1 cellular context compared by ENCODE assay signal in the genomic region with DNA sequence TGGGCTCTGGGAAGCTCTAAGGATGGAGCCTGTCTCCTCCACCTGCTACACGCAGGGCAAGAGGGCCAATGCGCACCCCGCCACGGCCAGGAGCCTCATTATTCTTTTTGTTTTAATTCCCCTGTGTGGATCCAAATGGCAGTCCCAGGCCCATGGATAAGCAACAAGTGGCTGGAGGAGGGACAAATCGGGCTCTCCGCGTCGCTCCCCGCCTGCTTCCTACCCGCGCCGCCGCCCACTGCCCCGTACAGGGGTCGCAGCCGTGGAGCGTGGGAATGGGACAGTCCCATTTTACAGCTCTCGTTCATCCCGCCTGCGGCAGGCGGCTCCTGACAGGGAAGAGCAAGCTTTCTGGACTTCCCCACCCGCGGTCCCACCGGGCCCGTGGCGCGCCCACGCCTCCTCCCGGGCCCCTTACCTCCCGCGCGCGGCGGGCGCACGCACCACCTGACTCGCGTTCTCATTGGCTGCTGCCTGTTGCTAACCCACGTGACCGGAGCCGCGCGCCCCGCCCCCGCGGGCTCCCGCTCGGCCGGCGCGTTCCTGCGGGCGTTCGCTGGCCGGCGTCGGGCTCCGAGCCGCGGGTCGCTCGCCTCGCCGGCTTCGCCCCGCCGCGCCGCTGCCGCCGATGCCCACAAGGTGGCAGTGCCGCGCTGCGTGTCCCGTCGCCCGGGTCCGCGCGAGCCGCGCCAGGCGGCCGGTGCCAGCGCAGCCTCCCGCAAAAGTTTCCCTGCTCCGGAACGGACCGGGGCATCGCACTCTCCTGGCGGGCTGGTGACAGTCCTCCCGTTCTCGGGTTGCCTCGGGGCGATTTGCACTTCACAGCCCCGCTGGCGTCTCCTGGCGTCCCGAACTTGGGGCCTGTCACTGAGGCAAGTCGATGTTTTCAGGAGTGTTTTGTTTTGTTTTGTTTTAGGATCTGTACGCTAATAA.
TF ChIP-seq lines count a peak whose summit lies in the region.

No MANE protein-coding gene starts in this region.

TF ChIP-seq in WTC11, 78 proteins besides CTCF, POLR2A, EP300 and RAD21 (continued from another document):
- TF ChIP-seq, protein P1, sequence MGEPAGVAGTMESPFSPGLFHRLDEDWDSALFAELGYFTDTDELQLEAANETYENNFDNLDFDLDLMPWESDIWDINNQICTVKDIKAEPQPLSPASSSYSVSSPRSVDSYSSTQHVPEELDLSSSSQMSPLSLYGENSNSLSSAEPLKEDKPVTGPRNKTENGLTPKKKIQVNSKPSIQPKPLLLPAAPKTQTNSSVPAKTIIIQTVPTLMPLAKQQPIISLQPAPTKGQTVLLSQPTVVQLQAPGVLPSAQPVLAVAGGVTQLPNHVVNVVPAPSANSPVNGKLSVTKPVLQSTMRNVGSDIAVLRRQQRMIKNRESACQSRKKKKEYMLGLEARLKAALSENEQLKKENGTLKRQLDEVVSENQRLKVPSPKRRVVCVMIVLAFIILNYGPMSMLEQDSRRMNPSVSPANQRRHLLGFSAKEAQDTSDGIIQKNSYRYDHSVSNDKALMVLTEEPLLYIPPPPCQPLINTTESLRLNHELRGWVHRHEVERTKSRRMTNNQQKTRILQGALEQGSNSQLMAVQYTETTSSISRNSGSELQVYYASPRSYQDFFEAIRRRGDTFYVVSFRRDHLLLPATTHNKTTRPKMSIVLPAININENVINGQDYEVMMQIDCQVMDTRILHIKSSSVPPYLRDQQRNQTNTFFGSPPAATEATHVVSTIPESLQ (CRISPR knock-in tag; IDR thresholded peaks at IDR 0.05), result no peak
- TF ChIP-seq, protein P2, sequence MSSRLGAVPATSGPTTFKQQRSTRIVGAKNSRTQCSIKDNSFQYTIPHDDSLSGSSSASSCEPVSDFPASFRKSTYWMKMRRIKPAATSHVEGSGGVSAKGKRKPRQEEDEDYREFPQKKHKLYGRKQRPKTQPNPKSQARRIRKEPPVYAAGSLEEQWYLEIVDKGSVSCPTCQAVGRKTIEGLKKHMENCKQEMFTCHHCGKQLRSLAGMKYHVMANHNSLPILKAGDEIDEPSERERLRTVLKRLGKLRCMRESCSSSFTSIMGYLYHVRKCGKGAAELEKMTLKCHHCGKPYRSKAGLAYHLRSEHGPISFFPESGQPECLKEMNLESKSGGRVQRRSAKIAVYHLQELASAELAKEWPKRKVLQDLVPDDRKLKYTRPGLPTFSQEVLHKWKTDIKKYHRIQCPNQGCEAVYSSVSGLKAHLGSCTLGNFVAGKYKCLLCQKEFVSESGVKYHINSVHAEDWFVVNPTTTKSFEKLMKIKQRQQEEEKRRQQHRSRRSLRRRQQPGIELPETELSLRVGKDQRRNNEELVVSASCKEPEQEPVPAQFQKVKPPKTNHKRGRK (CRISPR knock-in tag; IDR thresholded peaks at IDR 0.05; ENCODE audit: borderline replicate concordance), result no peak
- TF ChIP-seq ATF1 (CRISPR knock-in tag; IDR thresholded peaks at IDR 0.05), result no peak
- TF ChIP-seq SMAD4 (CRISPR knock-in tag; IDR thresholded peaks at IDR 0.05), result no peak
- TF ChIP-seq ATF3 (CRISPR knock-in tag; conservative IDR thresholded peaks at IDR 0.05), result no peak
- TF ChIP-seq IRF2 (CRISPR knock-in tag; IDR thresholded peaks at IDR 0.05; ENCODE audit: borderline replicate concordance, low read depth), result no peak
- 0 out of 2 replicates have a peak, but pooled peaks have one; percentile 43 for TF ChIP-seq SMAD3 (CRISPR knock-in tag; IDR thresholded peaks at IDR 0.05; ENCODE audit: borderline replicate concordance)
- TF ChIP-seq EMX1 (CRISPR knock-in tag; IDR thresholded peaks at IDR 0.05), result no peak
- no peak for TF ChIP-seq ZMAT4 (CRISPR knock-in tag; IDR thresholded peaks at IDR 0.05)
- TF ChIP-seq, protein P3, sequence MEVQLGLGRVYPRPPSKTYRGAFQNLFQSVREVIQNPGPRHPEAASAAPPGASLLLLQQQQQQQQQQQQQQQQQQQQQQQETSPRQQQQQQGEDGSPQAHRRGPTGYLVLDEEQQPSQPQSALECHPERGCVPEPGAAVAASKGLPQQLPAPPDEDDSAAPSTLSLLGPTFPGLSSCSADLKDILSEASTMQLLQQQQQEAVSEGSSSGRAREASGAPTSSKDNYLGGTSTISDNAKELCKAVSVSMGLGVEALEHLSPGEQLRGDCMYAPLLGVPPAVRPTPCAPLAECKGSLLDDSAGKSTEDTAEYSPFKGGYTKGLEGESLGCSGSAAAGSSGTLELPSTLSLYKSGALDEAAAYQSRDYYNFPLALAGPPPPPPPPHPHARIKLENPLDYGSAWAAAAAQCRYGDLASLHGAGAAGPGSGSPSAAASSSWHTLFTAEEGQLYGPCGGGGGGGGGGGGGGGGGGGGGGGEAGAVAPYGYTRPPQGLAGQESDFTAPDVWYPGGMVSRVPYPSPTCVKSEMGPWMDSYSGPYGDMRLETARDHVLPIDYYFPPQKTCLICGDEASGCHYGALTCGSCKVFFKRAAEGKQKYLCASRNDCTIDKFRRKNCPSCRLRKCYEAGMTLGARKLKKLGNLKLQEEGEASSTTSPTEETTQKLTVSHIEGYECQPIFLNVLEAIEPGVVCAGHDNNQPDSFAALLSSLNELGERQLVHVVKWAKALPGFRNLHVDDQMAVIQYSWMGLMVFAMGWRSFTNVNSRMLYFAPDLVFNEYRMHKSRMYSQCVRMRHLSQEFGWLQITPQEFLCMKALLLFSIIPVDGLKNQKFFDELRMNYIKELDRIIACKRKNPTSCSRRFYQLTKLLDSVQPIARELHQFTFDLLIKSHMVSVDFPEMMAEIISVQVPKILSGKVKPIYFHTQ (CRISPR knock-in tag; IDR thresholded peaks at IDR 0.05), result no peak
- TF ChIP-seq FOXK1 (CRISPR knock-in tag; IDR thresholded peaks at IDR 0.05), result peak; percentile 56; the same call in 1 of the 2 replicates
- TF ChIP-seq NFATC4 (CRISPR knock-in tag; IDR thresholded peaks at IDR 0.05), result no peak
- no peak for TF ChIP-seq E2F4 (CRISPR knock-in tag; IDR thresholded peaks at IDR 0.05; ENCODE audit: borderline replicate concordance, low read depth)
- TF ChIP-seq ARID4B (CRISPR knock-in tag; IDR thresholded peaks at IDR 0.05; ENCODE audit: borderline replicate concordance), result no peak
- no peak for TF ChIP-seq SOX15 (CRISPR knock-in tag; IDR thresholded peaks at IDR 0.05)
- TF ChIP-seq RORB (CRISPR knock-in tag; IDR thresholded peaks at IDR 0.05), result no peak
- TF ChIP-seq JUN (CRISPR knock-in tag; IDR thresholded peaks at IDR 0.05), result peak; percentile 46; the same call in 1 of the 2 replicates
- TF ChIP-seq ZNF263 (CRISPR knock-in tag; IDR thresholded peaks at IDR 0.05; ENCODE audit: low read depth), result no peak
- TF ChIP-seq ZNF232 (CRISPR knock-in tag; IDR thresholded peaks at IDR 0.05), result no peak
- peak; percentile 90 for TF ChIP-seq FOXP1 (CRISPR knock-in tag; IDR thresholded peaks at IDR 0.05; ENCODE audit: borderline replicate concordance)
- peak; percentile 30; the same call in 1 of the 2 replicates for TF ChIP-seq PRDM15 (CRISPR knock-in tag; IDR thresholded peaks at IDR 0.05)
- TF ChIP-seq NFE2L1 (CRISPR knock-in tag; IDR thresholded peaks at IDR 0.05), result no peak; the same call in 1 of the 2 replicates
- no peak for TF ChIP-seq ZNF416 (CRISPR knock-in tag; IDR thresholded peaks at IDR 0.05)
- TF ChIP-seq SP1 (CRISPR knock-in tag; conservative IDR thresholded peaks at IDR 0.05), result peak; percentile 71; the same call in 1 of the 2 replicates
- peak; percentile 58 for TF ChIP-seq NFYB (CRISPR knock-in tag; conservative IDR thresholded peaks at IDR 0.05; ENCODE audit: low read depth)
- TF ChIP-seq CDX4 (CRISPR knock-in tag; IDR thresholded peaks at IDR 0.05; ENCODE audit: borderline replicate concordance), result no peak
